1 cellular context compared by ENCODE assay signal in the genomic region with DNA sequence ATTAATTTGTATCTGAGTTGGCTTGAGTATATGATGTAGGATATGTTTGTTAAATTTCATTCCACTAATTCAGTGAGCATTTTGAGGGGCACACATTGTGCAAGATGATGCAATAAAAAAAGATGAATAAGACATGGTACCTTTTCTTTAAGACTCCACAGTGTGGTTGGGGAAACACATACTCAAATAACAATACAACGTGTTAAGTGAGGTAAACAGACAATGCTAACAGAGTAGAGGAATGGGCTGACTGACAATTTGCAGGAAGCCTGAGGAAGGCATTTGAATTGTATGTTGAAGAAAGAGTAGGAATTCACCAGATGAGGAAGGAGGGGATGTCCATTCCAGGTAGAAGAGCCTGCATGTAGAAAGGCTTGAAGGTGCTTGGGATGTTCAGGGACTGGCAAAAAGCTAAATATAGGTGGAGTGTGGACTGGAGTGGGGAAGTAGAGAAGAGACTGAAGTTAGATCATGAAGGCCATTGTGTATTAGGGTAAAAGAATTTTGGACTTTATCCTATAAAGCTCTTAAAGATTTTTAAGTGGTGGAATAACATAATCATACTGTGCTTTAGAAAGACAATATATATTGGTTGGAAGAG.
TF ChIP-seq lines count a peak whose summit lies in the region.

No MANE protein-coding gene starts in this region.

TF ChIP-seq in H1, 55 proteins besides CTCF, POLR2A, EP300 and RAD21:
- TF ChIP-seq TBP (IDR thresholded peaks at IDR 0.05; ENCODE audit: low read depth, low read length) (no peak), SP4 (IDR thresholded peaks at IDR 0.05; ENCODE audit: low read length) (no peak), SIX5 (IDR thresholded peaks at IDR 0.05; ENCODE audit: low read depth, low read length) (no peak), JUND (IDR thresholded peaks at IDR 0.05; ENCODE audit: low read length) (no peak), SP2 (IDR thresholded peaks at IDR 0.05; ENCODE audit: low read length) (no peak), RBBP5 (IDR thresholded peaks at IDR 0.05; ENCODE audit: borderline replicate concordance, low read depth, low read length) (no peak), GABPA (IDR thresholded peaks at IDR 0.05; ENCODE audit: borderline replicate concordance, insufficient read depth, low read length) (no peak), CHD1 (IDR thresholded peaks at IDR 0.05; ENCODE audit: low read depth, low read length) (no peak), BCL11A (IDR thresholded peaks at IDR 0.05; ENCODE audit: low read depth in 2 of 2, low read length in 2 of 2) (no peak), SAP30 (IDR thresholded peaks at IDR 0.05; ENCODE audit: insufficient read depth, insufficient replicate concordance, low read length) (no peak), TAF7 (optimal IDR thresholded peaks at IDR 0.05; ENCODE audit: borderline replicate concordance, low read depth, low read length) (no peak), RFX5 (IDR thresholded peaks at IDR 0.05; ENCODE audit: borderline replicate concordance, low read depth, low read length) (no peak), CEBPB (IDR thresholded peaks at IDR 0.05; ENCODE audit: low read depth, low read length) (peak; percentile 81)
- TF ChIP-seq, protein P1, sequence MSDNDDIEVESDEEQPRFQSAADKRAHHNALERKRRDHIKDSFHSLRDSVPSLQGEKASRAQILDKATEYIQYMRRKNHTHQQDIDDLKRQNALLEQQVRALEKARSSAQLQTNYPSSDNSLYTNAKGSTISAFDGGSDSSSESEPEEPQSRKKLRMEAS (IDR thresholded peaks at IDR 0.05), result no peak
- TF ChIP-seq, protein P2, sequence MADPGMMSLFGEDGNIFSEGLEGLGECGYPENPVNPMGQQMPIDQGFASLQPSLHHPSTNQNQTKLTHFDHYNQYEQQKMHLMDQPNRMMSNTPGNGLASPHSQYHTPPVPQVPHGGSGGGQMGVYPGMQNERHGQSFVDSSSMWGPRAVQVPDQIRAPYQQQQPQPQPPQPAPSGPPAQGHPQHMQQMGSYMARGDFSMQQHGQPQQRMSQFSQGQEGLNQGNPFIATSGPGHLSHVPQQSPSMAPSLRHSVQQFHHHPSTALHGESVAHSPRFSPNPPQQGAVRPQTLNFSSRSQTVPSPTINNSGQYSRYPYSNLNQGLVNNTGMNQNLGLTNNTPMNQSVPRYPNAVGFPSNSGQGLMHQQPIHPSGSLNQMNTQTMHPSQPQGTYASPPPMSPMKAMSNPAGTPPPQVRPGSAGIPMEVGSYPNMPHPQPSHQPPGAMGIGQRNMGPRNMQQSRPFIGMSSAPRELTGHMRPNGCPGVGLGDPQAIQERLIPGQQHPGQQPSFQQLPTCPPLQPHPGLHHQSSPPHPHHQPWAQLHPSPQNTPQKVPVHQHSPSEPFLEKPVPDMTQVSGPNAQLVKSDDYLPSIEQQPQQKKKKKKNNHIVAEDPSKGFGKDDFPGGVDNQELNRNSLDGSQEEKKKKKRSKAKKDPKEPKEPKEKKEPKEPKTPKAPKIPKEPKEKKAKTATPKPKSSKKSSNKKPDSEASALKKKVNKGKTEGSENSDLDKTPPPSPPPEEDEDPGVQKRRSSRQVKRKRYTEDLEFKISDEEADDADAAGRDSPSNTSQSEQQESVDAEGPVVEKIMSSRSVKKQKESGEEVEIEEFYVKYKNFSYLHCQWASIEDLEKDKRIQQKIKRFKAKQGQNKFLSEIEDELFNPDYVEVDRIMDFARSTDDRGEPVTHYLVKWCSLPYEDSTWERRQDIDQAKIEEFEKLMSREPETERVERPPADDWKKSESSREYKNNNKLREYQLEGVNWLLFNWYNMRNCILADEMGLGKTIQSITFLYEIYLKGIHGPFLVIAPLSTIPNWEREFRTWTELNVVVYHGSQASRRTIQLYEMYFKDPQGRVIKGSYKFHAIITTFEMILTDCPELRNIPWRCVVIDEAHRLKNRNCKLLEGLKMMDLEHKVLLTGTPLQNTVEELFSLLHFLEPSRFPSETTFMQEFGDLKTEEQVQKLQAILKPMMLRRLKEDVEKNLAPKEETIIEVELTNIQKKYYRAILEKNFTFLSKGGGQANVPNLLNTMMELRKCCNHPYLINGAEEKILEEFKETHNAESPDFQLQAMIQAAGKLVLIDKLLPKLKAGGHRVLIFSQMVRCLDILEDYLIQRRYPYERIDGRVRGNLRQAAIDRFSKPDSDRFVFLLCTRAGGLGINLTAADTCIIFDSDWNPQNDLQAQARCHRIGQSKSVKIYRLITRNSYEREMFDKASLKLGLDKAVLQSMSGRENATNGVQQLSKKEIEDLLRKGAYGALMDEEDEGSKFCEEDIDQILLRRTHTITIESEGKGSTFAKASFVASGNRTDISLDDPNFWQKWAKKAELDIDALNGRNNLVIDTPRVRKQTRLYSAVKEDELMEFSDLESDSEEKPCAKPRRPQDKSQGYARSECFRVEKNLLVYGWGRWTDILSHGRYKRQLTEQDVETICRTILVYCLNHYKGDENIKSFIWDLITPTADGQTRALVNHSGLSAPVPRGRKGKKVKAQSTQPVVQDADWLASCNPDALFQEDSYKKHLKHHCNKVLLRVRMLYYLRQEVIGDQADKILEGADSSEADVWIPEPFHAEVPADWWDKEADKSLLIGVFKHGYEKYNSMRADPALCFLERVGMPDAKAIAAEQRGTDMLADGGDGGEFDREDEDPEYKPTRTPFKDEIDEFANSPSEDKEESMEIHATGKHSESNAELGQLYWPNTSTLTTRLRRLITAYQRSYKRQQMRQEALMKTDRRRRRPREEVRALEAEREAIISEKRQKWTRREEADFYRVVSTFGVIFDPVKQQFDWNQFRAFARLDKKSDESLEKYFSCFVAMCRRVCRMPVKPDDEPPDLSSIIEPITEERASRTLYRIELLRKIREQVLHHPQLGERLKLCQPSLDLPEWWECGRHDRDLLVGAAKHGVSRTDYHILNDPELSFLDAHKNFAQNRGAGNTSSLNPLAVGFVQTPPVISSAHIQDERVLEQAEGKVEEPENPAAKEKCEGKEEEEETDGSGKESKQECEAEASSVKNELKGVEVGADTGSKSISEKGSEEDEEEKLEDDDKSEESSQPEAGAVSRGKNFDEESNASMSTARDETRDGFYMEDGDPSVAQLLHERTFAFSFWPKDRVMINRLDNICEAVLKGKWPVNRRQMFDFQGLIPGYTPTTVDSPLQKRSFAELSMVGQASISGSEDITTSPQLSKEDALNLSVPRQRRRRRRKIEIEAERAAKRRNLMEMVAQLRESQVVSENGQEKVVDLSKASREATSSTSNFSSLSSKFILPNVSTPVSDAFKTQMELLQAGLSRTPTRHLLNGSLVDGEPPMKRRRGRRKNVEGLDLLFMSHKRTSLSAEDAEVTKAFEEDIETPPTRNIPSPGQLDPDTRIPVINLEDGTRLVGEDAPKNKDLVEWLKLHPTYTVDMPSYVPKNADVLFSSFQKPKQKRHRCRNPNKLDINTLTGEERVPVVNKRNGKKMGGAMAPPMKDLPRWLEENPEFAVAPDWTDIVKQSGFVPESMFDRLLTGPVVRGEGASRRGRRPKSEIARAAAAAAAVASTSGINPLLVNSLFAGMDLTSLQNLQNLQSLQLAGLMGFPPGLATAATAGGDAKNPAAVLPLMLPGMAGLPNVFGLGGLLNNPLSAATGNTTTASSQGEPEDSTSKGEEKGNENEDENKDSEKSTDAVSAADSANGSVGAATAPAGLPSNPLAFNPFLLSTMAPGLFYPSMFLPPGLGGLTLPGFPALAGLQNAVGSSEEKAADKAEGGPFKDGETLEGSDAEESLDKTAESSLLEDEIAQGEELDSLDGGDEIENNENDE (IDR thresholded peaks at IDR 0.05; ENCODE audit: insufficient replicate concordance, low read length), result peak; percentile 46
- TF ChIP-seq, protein P3, sequence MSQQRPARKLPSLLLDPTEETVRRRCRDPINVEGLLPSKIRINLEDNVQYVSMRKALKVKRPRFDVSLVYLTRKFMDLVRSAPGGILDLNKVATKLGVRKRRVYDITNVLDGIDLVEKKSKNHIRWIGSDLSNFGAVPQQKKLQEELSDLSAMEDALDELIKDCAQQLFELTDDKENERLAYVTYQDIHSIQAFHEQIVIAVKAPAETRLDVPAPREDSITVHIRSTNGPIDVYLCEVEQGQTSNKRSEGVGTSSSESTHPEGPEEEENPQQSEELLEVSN (IDR thresholded peaks at IDR 0.05), result no peak
- TF ChIP-seq, protein P4, sequence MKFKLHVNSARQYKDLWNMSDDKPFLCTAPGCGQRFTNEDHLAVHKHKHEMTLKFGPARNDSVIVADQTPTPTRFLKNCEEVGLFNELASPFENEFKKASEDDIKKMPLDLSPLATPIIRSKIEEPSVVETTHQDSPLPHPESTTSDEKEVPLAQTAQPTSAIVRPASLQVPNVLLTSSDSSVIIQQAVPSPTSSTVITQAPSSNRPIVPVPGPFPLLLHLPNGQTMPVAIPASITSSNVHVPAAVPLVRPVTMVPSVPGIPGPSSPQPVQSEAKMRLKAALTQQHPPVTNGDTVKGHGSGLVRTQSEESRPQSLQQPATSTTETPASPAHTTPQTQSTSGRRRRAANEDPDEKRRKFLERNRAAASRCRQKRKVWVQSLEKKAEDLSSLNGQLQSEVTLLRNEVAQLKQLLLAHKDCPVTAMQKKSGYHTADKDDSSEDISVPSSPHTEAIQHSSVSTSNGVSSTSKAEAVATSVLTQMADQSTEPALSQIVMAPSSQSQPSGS (IDR thresholded peaks at IDR 0.05; ENCODE audit: low read length), result no peak
